In genomic region chr4:24578364-24578763, GRCh38 we compare ENCODE assay signal across 11 cellular contexts. TPM values are rescaled to one million over a fixed set of nuclear protein-coding genes. Genes with fewer than 3 reads are reported as not detected.
DNase-seq lines count a peak whose midpoint lies in the region; ATAC-seq, FAIRE-seq and TF ChIP-seq lines count a peak whose summit lies in the region.
"Had no signal": no experiment of that assay in that cellular context is flagged by ENCODE, and none has a peak within 500 bp of the region (broad histone marks: within the 10 kb centered on the region; RNA-seq: fewer than 3 reads in every experiment).

No MANE protein-coding gene starts in this region.

- H3K4me1 Mint-ChIP-seq in activated CD8-positive, alpha-beta memory T cell treated with anti-CD3 and anti-CD28 coated beads, Interleukin-2, amount 10 ng/mL, durations not matched to agents 7 days and 5 days: peaks cover 68% of the 10 kb centered on the region
- H3K4me1 Mint-ChIP-seq in astrocyte (ENCODE audit: low read depth, unreplicated experiment): peaks cover 32% of the 10 kb centered on the region

- POLR2A ChIA-PET in HepG2 (lab: Yijun Ruan, JAX): no interaction called here

- DNase-seq in activated CD8-positive, alpha-beta memory T cell treated with anti-CD3 and anti-CD28 coated beads, Interleukin-2, amount 10 ng/mL, durations not matched to agents 7 days and 5 days: no peak
- no peak for DNase-seq in activated CD8-positive, alpha-beta memory T cell treated with anti-CD3 and anti-CD28 coated beads for 24 hours
- peak; percentile 41 for DNase-seq in MV-4-11 (lab: John Stamatoyannopoulos, UW)
- no peak for DNase-seq in astrocyte (ENCODE audit: low read depth)
- DNase-seq in smooth muscle cell (lab: John Stamatoyannopoulos, UW; ENCODE audit: unreplicated experiment): no peak
- no peak for DNase-seq in HepG2 (ENCODE audit: low spot score)
- DNase-seq in DMS153 (lab: John Stamatoyannopoulos, UW): no peak
- DNase-seq in activated CD8-positive, alpha-beta memory T cell treated with anti-CD3 and anti-CD28 coated beads, Interleukin-2, amount 50 U/mL, for 4 hours: no peak
- DNase-seq: lower lobe of right lung, NCI-H1930, NCI-H774 had no signal

- CTCF ChIA-PET in activated CD8-positive, alpha-beta memory T cell treated with anti-CD3 and anti-CD28 coated beads, Interleukin-2, amount 10 ng/mL, durations not matched to agents 7 days and 5 days (lab: Charles Lee): no interaction called here
- CTCF ChIA-PET in HepG2 (lab: Yijun Ruan, JAX; ENCODE audit: low intra/inter-chr PET ratio, low total read pairs): no interaction called here

- no peak overlapping the region for H3K27ac ChIP-seq in astrocyte (ENCODE audit: low read depth, low read length)
- peak overlapping the region; percentile 69 for H3K27ac ChIP-seq in smooth muscle cell (ENCODE audit: low read depth)
- H3K27ac ChIP-seq in HepG2 (ENCODE audit: extremely low read length, insufficient read depth, low read length): no peak overlapping the region
- H3K27ac ChIP-seq: lower lobe of right lung had no signal

- H3K27ac Mint-ChIP-seq in activated CD8-positive, alpha-beta memory T cell treated with anti-CD3 and anti-CD28 coated beads, Interleukin-2, amount 10 ng/mL, durations not matched to agents 7 days and 5 days: peak overlapping the region; percentile 12
- H3K27ac Mint-ChIP-seq in astrocyte (ENCODE audit: unreplicated experiment): no peak overlapping the region

- H3K36me3 Mint-ChIP-seq in activated CD8-positive, alpha-beta memory T cell treated with anti-CD3 and anti-CD28 coated beads, Interleukin-2, amount 10 ng/mL, durations not matched to agents 7 days and 5 days: peaks cover 74% of the 10 kb centered on the region
- peaks cover 13% of the 10 kb centered on the region for H3K36me3 Mint-ChIP-seq in astrocyte (ENCODE audit: low read depth, unreplicated experiment)

- H3K27me3 ChIP-seq in astrocyte (ENCODE audit: insufficient read depth, low read length) (no peaks in the 10 kb centered on the region), smooth muscle cell (ENCODE audit: low read depth) (no peaks in the 10 kb centered on the region), HepG2 (ENCODE audit: control insufficient read depth in 1 of 2, insufficient read depth in 2 of 2, low read length in 2 of 2) (no peaks in the 10 kb centered on the region)

- intact Hi-C loops in HepG2 (cut with micrococcal nuclease; ENCODE audit: unreplicated experiment): no loop called here

- no peaks in the 10 kb centered on the region for H3K27me3 Mint-ChIP-seq in activated CD8-positive, alpha-beta memory T cell treated with anti-CD3 and anti-CD28 coated beads, Interleukin-2, amount 10 ng/mL, durations not matched to agents 7 days and 5 days
- H3K27me3 Mint-ChIP-seq in astrocyte (ENCODE audit: low read depth, unreplicated experiment): no peaks in the 10 kb centered on the region

- no peak overlapping the region for H3K4me3 Mint-ChIP-seq in activated CD8-positive, alpha-beta memory T cell treated with anti-CD3 and anti-CD28 coated beads, Interleukin-2, amount 10 ng/mL, durations not matched to agents 7 days and 5 days
- H3K4me3 Mint-ChIP-seq in astrocyte (ENCODE audit: unreplicated experiment): no peak overlapping the region

- H2AFZ ChIP-seq in astrocyte (ENCODE audit: low read depth, low read length): no peak overlapping the region
- no peak overlapping the region for H2AFZ ChIP-seq in smooth muscle cell (ENCODE audit: low read depth)
- H2AFZ ChIP-seq in HepG2 (ENCODE audit: low read length): no peak overlapping the region

- no peaks in the 10 kb centered on the region for H3K9me3 Mint-ChIP-seq in activated CD8-positive, alpha-beta memory T cell treated with anti-CD3 and anti-CD28 coated beads, Interleukin-2, amount 10 ng/mL, durations not matched to agents 7 days and 5 days (ENCODE audit: low read depth)
- H3K9me3 Mint-ChIP-seq in astrocyte (ENCODE audit: unreplicated experiment): no peaks in the 10 kb centered on the region

- H3K4me3 ChIP-seq in astrocyte (ENCODE audit: insufficient read depth, low read depth, low read length) (no peak overlapping the region), smooth muscle cell (no peak overlapping the region), HepG2 (replicated peaks in 1 of 3; ENCODE audit: insufficient read depth in 1 of 3, low read depth in 2 of 3, low read length in 3 of 3) (no peak overlapping the region)
- H3K4me3 ChIP-seq: lower lobe of right lung had no signal

- no TSS peak for BruUV-seq in HepG2 (replicated peaks; lab: Mats Ljungman, UMichigan)

- H4K20me1 ChIP-seq in astrocyte (ENCODE audit: insufficient read depth, low read length) (peaks cover 96% of the 10 kb centered on the region), smooth muscle cell (ENCODE audit: low read depth) (peaks cover 100% of the 10 kb centered on the region), HepG2 (ENCODE audit: insufficient read depth, low read length) (peaks cover 95% of the 10 kb centered on the region)

- H3K36me3 ChIP-seq in astrocyte (ENCODE audit: insufficient read depth, low read length) (peaks cover 28% of the 10 kb centered on the region), smooth muscle cell (ENCODE audit: low read depth) (peaks cover 26% of the 10 kb centered on the region), HepG2 (replicated peaks in 1 of 2; ENCODE audit: control insufficient read depth in 1 of 2, insufficient read depth in 2 of 2, low read length in 2 of 2) (peaks cover 13 to 60% of the 10 kb centered on the region in 2 experiments)

- in situ Hi-C loops in HepG2 (cut with HindIII; ENCODE audit: extremely low pct_ligation_motif_present, low pct_unique_long_range_greater_than_20kb): loop anchor here (25.0 kb wide), 1 partner anchor 691 kb away; the partner anchor contains the start of gene PPARGC1A

- H3K9me3 ChIP-seq in astrocyte (ENCODE audit: insufficient read depth, low read depth, low read length) (no peaks in the 10 kb centered on the region), smooth muscle cell (replicated peaks; ENCODE audit: low read depth) (no peaks in the 10 kb centered on the region), HepG2 (ENCODE audit: low read length) (no peaks in the 10 kb centered on the region)
- H3K9me3 ChIP-seq: lower lobe of right lung had no signal

- WGBS in smooth muscle cell (ENCODE audit: low lambda C conversion rate): 96% methylated on average over 4 of the region's 4 CpGs
- WGBS in HepG2 (ENCODE audit: low lambda C conversion rate): 100% methylated on average over 4 of the region's 4 CpGs

- TF ChIP-seq EP300 in HepG2 (IDR thresholded peaks at IDR 0.05; ENCODE audit: low read depth in 2 of 2, low read length in 2 of 2): no peak
- no peak for TF ChIP-seq EP300 in HepG2 (CRISPR knock-in tag; IDR thresholded peaks at IDR 0.05; ENCODE audit: borderline replicate concordance)

- no peak for ATAC-seq in activated CD8-positive, alpha-beta memory T cell treated with anti-CD3 and anti-CD28 coated beads, Interleukin-2, amount 10 ng/mL, durations not matched to agents 7 days and 5 days
- ATAC-seq in HepG2: no peak
- ATAC-seq: lower lobe of right lung had no signal

- peaks cover 10% of the 10 kb centered on the region for H3K4me1 ChIP-seq in astrocyte (ENCODE audit: insufficient read depth, low read length)
- H3K4me1 ChIP-seq in smooth muscle cell (ENCODE audit: low read depth): peaks cover 12% of the 10 kb centered on the region
- H3K4me1 ChIP-seq in HepG2 (ENCODE audit: insufficient read depth, low read length): peaks cover 80% of the 10 kb centered on the region

- FAIRE-seq in astrocyte (lab: Jason Lieb, UNC) (no peak), HepG2 (lab: Jason Lieb, UNC) (no peak)

- H3K4me2 ChIP-seq in astrocyte (ENCODE audit: low read length) (peak overlapping the region; percentile 42), smooth muscle cell (no peak overlapping the region), HepG2 (ENCODE audit: low read depth, low read length) (no peak overlapping the region)

- peaks cover 100% of the 10 kb centered on the region for H3K79me2 ChIP-seq in astrocyte (ENCODE audit: insufficient read depth, low read length)
- H3K79me2 ChIP-seq in smooth muscle cell (ENCODE audit: low read depth): peaks cover 100% of the 10 kb centered on the region
- peaks cover 99% of the 10 kb centered on the region for H3K79me2 ChIP-seq in HepG2 (ENCODE audit: insufficient read depth, low read length)

- TF ChIP-seq RAD21 in HepG2 (CRISPR knock-in tag; IDR thresholded peaks at IDR 0.05): no peak

- H3F3A ChIP-seq in smooth muscle cell (ENCODE audit: low read depth): no peaks in the 10 kb centered on the region

- H3K9ac ChIP-seq in astrocyte (ENCODE audit: low read length) (no peak overlapping the region), smooth muscle cell (ENCODE audit: low read depth) (no peak overlapping the region), HepG2 (ENCODE audit: insufficient read depth, low read depth, low read length) (no peak overlapping the region)

- TF ChIP-seq CTCF in astrocyte (IDR thresholded peaks at IDR 0.05; ENCODE audit: insufficient read depth, low read depth, low read length) (no peak), smooth muscle cell (IDR thresholded peaks at IDR 0.05; ENCODE audit: borderline replicate concordance, insufficient read depth, poor library complexity, severe bottlenecking) (no peak), HepG2 (CRISPR knock-in tag; IDR thresholded peaks at IDR 0.05) (no peak)

- no peak for TF ChIP-seq POLR2A in HepG2 (IDR thresholded peaks at IDR 0.05; ENCODE audit: insufficient read depth in 1 of 2, low read depth in 2 of 2, low read length in 2 of 2)

RNA-seq across cellular contexts. Expression of gene DHX15, which starts 6.0 kb away (rescaled TPM):
- total RNA-seq in activated CD8-positive, alpha-beta memory T cell treated with anti-CD3 and anti-CD28 coated beads, Interleukin-2, amount 10 ng/mL, durations not matched to agents 7 days and 5 days: 100 to 1,000 TPM; 180 to 196 TPM
- total RNA-seq in astrocyte (116 and 130 TPM in 2 replicates), smooth muscle cell (168 and 182 TPM in 2 replicates), HepG2 (2016; rRNA removed; fragmentation: Illumina TruSeq; extraction: Trizol) (165 and 198 TPM in 2 replicates)
- polyA plus RNA-seq in smooth muscle cell (62.6 and 69.8 TPM in 2 replicates), HepG2 (2011; rRNA removed) (77.2 and 92.9 TPM in 2 replicates)
- 19.0 and 24.6 TPM in 2 replicates for total RNA-seq in HepG2 (2016; cell fraction: cytosol; rRNA removed; fragmentation: Illumina TruSeq; extraction: Trizol; ENCODE audit: low read depth)
- 159 and 207 TPM in 2 replicates for total RNA-seq in HepG2 (2016; cell fraction: insoluble cytoplasmic fraction; rRNA removed; fragmentation: Illumina TruSeq; extraction: Trizol)
- total RNA-seq in HepG2 (2016; cell fraction: membrane; rRNA removed; fragmentation: Illumina TruSeq; extraction: Trizol): 50.2 and 58.7 TPM in 2 replicates
- total RNA-seq in HepG2 (2016; cell fraction: nucleus; rRNA removed; fragmentation: Illumina TruSeq; extraction: Trizol): 250 and 254 TPM in 2 replicates
- 33.7 and 45.6 TPM in 2 replicates for polyA plus RNA-seq in HepG2 (2011; cell fraction: cytosol; rRNA removed)
- 115 and 138 TPM in 2 replicates for polyA plus RNA-seq in HepG2 (2011; cell fraction: nucleus; rRNA removed)
- 79.8 and 86.1 TPM in 2 replicates for polyA plus RNA-seq in HepG2 (2012)
- 9.6 and 13.3 TPM in 2 replicates for polyA plus RNA-seq in HepG2 (2016; cell fraction: cytosol; fragmentation: Illumina TruSeq; extraction: Trizol; ENCODE audit: low read depth)
- 153 and 171 TPM in 2 replicates for polyA plus RNA-seq in HepG2 (2016; cell fraction: insoluble cytoplasmic fraction; fragmentation: Illumina TruSeq; extraction: Trizol; ENCODE audit: low read depth)
- 31.8 and 34.9 TPM in 2 replicates for polyA plus RNA-seq in HepG2 (2016; cell fraction: membrane; fragmentation: Illumina TruSeq; extraction: Trizol; ENCODE audit: low read depth)
- 187 and 190 TPM in 2 replicates for polyA plus RNA-seq in HepG2 (2016; cell fraction: nucleus; fragmentation: Illumina TruSeq; extraction: Trizol; ENCODE audit: insufficient read depth, low read depth)
- polyA minus RNA-seq in HepG2 (2011; rRNA and poly(A)+ RNA removed; ENCODE audit: low replicate concordance): 100 and 159 TPM in 2 replicates
- polyA minus RNA-seq in HepG2 (2011; cell fraction: cytosol; rRNA and poly(A)+ RNA removed): 55.3 and 55.4 TPM in 2 replicates
- 424 and 461 TPM in 2 replicates for polyA minus RNA-seq in HepG2 (2011; cell fraction: nucleus; rRNA and poly(A)+ RNA removed)
